30 cellular contexts compared by ENCODE assay signal in genomic region chr16:1698680-1699079, GRCh38.
"Had no signal": no experiment of that assay in that cellular context is flagged by ENCODE, and none has a peak within 500 bp of the region (broad histone marks: within the 10 kb centered on the region; RNA-seq: fewer than 3 reads in every experiment).

No MANE protein-coding gene starts in this region.

- H3K27ac ChIP-seq: ascending aorta, brain microvascular endothelial cell, coronary artery, dorsolateral prefrontal cortex, heart left ventricle had no signal

- ATAC-seq: activated CD4-positive, alpha-beta T cell treated with anti-CD3 and anti-CD28 coated beads for 36 hours; activated CD8-positive, alpha-beta T cell treated with anti-CD3 and anti-CD28 coated beads for 36 hours; esophagus mucosa; heart left ventricle; T-helper 17 cell had no signal

- DNase-seq: activated CD4-positive, alpha-beta T cell treated with anti-CD3 and anti-CD28 coated beads for 36 hours; activated CD4-positive, alpha-beta T cell treated with anti-CD3 and anti-CD28 coated beads, Interleukin-2, amount 10 ng/mL, durations not matched to agents 7 days and 5 days; activated CD4-positive, alpha-beta T cell treated with anti-CD3 and anti-CD28 coated beads, Interleukin-2, amount 50 U/mL, for 4 hours; activated CD4-positive, CD25-positive, alpha-beta regulatory T cell; activated CD4-positive, CD25-positive, alpha-beta regulatory T cell treated with anti-CD3 and anti-CD28 coated beads, Interleukin-2, amount 50 U/mL, for 72 hours; activated CD8-positive, alpha-beta memory T cell treated with anti-CD3 and anti-CD28 coated beads for 24 hours; activated CD8-positive, alpha-beta T cell treated with anti-CD3 and anti-CD28 coated beads for 36 hours; activated gamma-delta T cell; activated naive CD4-positive, alpha-beta T cell; activated naive CD4-positive, alpha-beta T cell treated with anti-CD3 and anti-CD28 coated beads, Interleukin-2, amount 50 U/mL, for 16 hours; activated naive CD8-positive, alpha-beta T cell treated with anti-CD3 and anti-CD28 coated beads for 36 hours; activated T-cell treated with anti-CD3 and anti-CD28 coated beads, Interleukin-2, amount 50 U/mL, for 48 hours; brain microvascular endothelial cell; dorsolateral prefrontal cortex; effector memory CD4-positive, alpha-beta T cell; endodermal cell; foreskin fibroblast; glutamatergic neuron; heart left ventricle; T-helper 1 cell; T-helper 17 cell; T1000 had no signal

- H3K27me3 ChIP-seq: ascending aorta, brain microvascular endothelial cell, dorsolateral prefrontal cortex, heart left ventricle had no signal

- H3K27me3 Mint-ChIP-seq: activated CD4-positive, alpha-beta T cell treated with anti-CD3 and anti-CD28 coated beads for 36 hours; activated CD4-positive, alpha-beta T cell treated with anti-CD3 and anti-CD28 coated beads, Interleukin-2, amount 10 ng/mL, durations not matched to agents 7 days and 5 days; activated CD8-positive, alpha-beta T cell treated with anti-CD3 and anti-CD28 coated beads for 36 hours; activated naive CD8-positive, alpha-beta T cell treated with anti-CD3 and anti-CD28 coated beads for 36 hours; central memory CD8-positive, alpha-beta T cell; dendritic cell treated with granulocyte-macrophage colony-stimulating factor and Interleukin-4, amounts not matched to agents 40 ng/mL and 50 ng/mL, for 4 days; T-helper 17 cell had no signal

- H3K4me1 ChIP-seq: ascending aorta, heart left ventricle had no signal

- H3K4me3 ChIP-seq: ascending aorta, coronary artery, dorsolateral prefrontal cortex, heart left ventricle had no signal

- H3K4me1 Mint-ChIP-seq: activated CD4-positive, alpha-beta T cell treated with anti-CD3 and anti-CD28 coated beads for 36 hours; activated CD4-positive, alpha-beta T cell treated with anti-CD3 and anti-CD28 coated beads, Interleukin-2, amount 10 ng/mL, durations not matched to agents 7 days and 5 days; central memory CD8-positive, alpha-beta T cell; endodermal cell; T-helper 17 cell had no signal

- H3K4me3 Mint-ChIP-seq: activated CD4-positive, alpha-beta T cell treated with anti-CD3 and anti-CD28 coated beads for 36 hours; activated CD4-positive, alpha-beta T cell treated with anti-CD3 and anti-CD28 coated beads, Interleukin-2, amount 10 ng/mL, durations not matched to agents 7 days and 5 days; activated CD8-positive, alpha-beta T cell treated with anti-CD3 and anti-CD28 coated beads for 36 hours; activated naive CD8-positive, alpha-beta T cell treated with anti-CD3 and anti-CD28 coated beads for 36 hours; central memory CD8-positive, alpha-beta T cell; dendritic cell treated with granulocyte-macrophage colony-stimulating factor and Interleukin-4, amounts not matched to agents 40 ng/mL and 50 ng/mL, for 4 days; endodermal cell; T-helper 17 cell; T-helper 2 cell treated with Interferon-gamma antibody and Interleukin-4, amounts not matched to agents 5 μg/mL and 100 μg/mL, for 36 hours had no signal

- H3K9me3 Mint-ChIP-seq: activated CD4-positive, alpha-beta T cell treated with anti-CD3 and anti-CD28 coated beads, Interleukin-2, amount 10 ng/mL, durations not matched to agents 7 days and 5 days; activated CD8-positive, alpha-beta T cell treated with anti-CD3 and anti-CD28 coated beads for 36 hours; activated naive CD8-positive, alpha-beta T cell treated with anti-CD3 and anti-CD28 coated beads for 36 hours; central memory CD8-positive, alpha-beta T cell; dendritic cell treated with granulocyte-macrophage colony-stimulating factor and Interleukin-4, amounts not matched to agents 40 ng/mL and 50 ng/mL, for 4 days; endodermal cell; T-helper 2 cell treated with Interferon-gamma antibody and Interleukin-4, amounts not matched to agents 5 μg/mL and 100 μg/mL, for 36 hours had no signal

- FAIRE-seq: bronchial epithelial cell, frontal cortex had no signal

- H3K27ac Mint-ChIP-seq: activated CD4-positive, alpha-beta T cell treated with anti-CD3 and anti-CD28 coated beads, Interleukin-2, amount 10 ng/mL, durations not matched to agents 7 days and 5 days; activated naive CD8-positive, alpha-beta T cell treated with anti-CD3 and anti-CD28 coated beads for 36 hours; dendritic cell treated with granulocyte-macrophage colony-stimulating factor and Interleukin-4, amounts not matched to agents 40 ng/mL and 50 ng/mL, for 4 days; endodermal cell; T-helper 17 cell; T-helper 2 cell treated with Interferon-gamma antibody and Interleukin-4, amounts not matched to agents 5 μg/mL and 100 μg/mL, for 36 hours had no signal

- H3K9me3 ChIP-seq: ascending aorta, heart left ventricle had no signal
